Comparison of ENCODE assay signal across 14 cellular contexts in the genomic region with DNA sequence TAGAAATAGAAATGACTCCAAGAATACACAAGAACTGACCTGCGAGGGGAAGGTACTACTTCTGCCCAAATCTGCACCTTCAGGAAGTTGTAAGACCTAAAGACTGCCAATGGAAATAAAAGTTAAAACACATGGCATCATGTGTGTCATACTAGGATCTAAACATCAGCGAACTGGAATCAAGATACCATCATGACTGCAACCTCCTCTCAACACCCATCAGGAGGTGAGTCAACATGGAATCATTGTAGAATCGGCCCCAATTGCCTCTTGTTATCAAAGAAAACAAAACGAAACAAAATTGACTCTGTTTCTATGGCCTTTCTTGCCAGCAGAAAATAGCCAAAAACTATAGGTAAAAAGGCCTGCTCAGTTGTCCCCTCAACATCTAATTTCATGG. TPM values are rescaled to one million over a fixed set of nuclear protein-coding genes. Genes with fewer than 3 reads are reported as not detected.
A peak's percentile ranks its signal among the peaks of the same experiment; 100 is the strongest.
DNase-seq lines count a peak whose midpoint lies in the region; ATAC-seq and TF ChIP-seq lines count a peak whose summit lies in the region.
"Had no signal": no experiment of that assay in that cellular context is flagged by ENCODE, and none has a peak within 500 bp of the region (broad histone marks: within the 10 kb centered on the region; RNA-seq: fewer than 3 reads in every experiment).

No MANE protein-coding gene starts in this region.

- H3K36me3 Mint-ChIP-seq in activated CD4-positive, alpha-beta T cell treated with anti-CD3 and anti-CD28 coated beads for 36 hours (ENCODE audit: low read depth), result peaks cover 4% of the 10 kb centered on the region
- H3K36me3 Mint-ChIP-seq in activated T-helper 17 cell treated with anti-CD3 and anti-CD28 coated beads, Interleukin-2, amount 50 U/mL, for 72 hours (ENCODE audit: low read depth), result no peaks in the 10 kb centered on the region

- intact Hi-C loops in activated CD4-positive, alpha-beta T cell treated with anti-CD3 and anti-CD28 coated beads for 36 hours (cut with DNase I, micrococcal nuclease), result no loop called here
- intact Hi-C loops in left ventricle myocardium inferior (cut with micrococcal nuclease), result no loop called here

- peaks cover 33% of the 10 kb centered on the region for H3K4me1 Mint-ChIP-seq in activated CD4-positive, alpha-beta T cell treated with anti-CD3 and anti-CD28 coated beads for 36 hours
- peaks cover 3% of the 10 kb centered on the region for H3K4me1 Mint-ChIP-seq in activated T-helper 17 cell treated with anti-CD3 and anti-CD28 coated beads, Interleukin-2, amount 50 U/mL, for 72 hours

- peaks cover 4% of the 10 kb centered on the region for H3K9me3 Mint-ChIP-seq in activated CD4-positive, alpha-beta T cell treated with anti-CD3 and anti-CD28 coated beads for 36 hours (ENCODE audit: low read depth)
- H3K9me3 Mint-ChIP-seq in activated T-helper 17 cell treated with anti-CD3 and anti-CD28 coated beads, Interleukin-2, amount 50 U/mL, for 72 hours, result peaks cover 11% of the 10 kb centered on the region

- no peak overlapping the region for H3K4me3 ChIP-seq in left ventricle myocardium inferior
- H3K4me3 ChIP-seq: uterus had no signal

- TF ChIP-seq CTCF in GM10266 (IDR thresholded peaks at IDR 0.05; ENCODE audit: control insufficient read depth, insufficient read depth, low read depth, missing control alignments) (no peak), left ventricle myocardium inferior (IDR thresholded peaks at IDR 0.05; ENCODE audit: borderline replicate concordance) (no peak)

- H3K27ac Mint-ChIP-seq in activated CD4-positive, alpha-beta T cell treated with anti-CD3 and anti-CD28 coated beads for 36 hours, result peak overlapping the region; percentile 69
- H3K27ac Mint-ChIP-seq in activated T-helper 17 cell treated with anti-CD3 and anti-CD28 coated beads, Interleukin-2, amount 50 U/mL, for 72 hours, result no peak overlapping the region
- H3K27ac Mint-ChIP-seq: naive B cell had no signal

- H3K9me3 ChIP-seq in left ventricle myocardium inferior (replicated peaks), result peaks cover 5% of the 10 kb centered on the region
- H3K9me3 ChIP-seq: uterus had no signal

- no peaks in the 10 kb centered on the region for H3K36me3 ChIP-seq in left ventricle myocardium inferior
- H3K36me3 ChIP-seq: uterus had no signal

- H3K27ac ChIP-seq in left ventricle myocardium inferior (replicated peaks), result no peak overlapping the region
- H3K27ac ChIP-seq: uterus had no signal

- H3K27me3 Mint-ChIP-seq in activated CD4-positive, alpha-beta T cell treated with anti-CD3 and anti-CD28 coated beads for 36 hours, result peaks cover 2% of the 10 kb centered on the region
- peaks cover 9% of the 10 kb centered on the region for H3K27me3 Mint-ChIP-seq in activated T-helper 17 cell treated with anti-CD3 and anti-CD28 coated beads, Interleukin-2, amount 50 U/mL, for 72 hours

- POLR2A ChIA-PET in activated CD4-positive, alpha-beta T cell treated with anti-CD3 and anti-CD28 coated beads for 36 hours (lab: Charles Lee), result no interaction called here

- H3K4me3 Mint-ChIP-seq in activated CD4-positive, alpha-beta T cell treated with anti-CD3 and anti-CD28 coated beads for 36 hours, result no peak overlapping the region
- no peak overlapping the region for H3K4me3 Mint-ChIP-seq in activated T-helper 17 cell treated with anti-CD3 and anti-CD28 coated beads, Interleukin-2, amount 50 U/mL, for 72 hours

- CTCF ChIA-PET in activated CD4-positive, alpha-beta T cell treated with anti-CD3 and anti-CD28 coated beads for 36 hours (lab: Charles Lee), result no interaction called here

- DNase-seq in activated CD4-positive, alpha-beta T cell treated with anti-CD3 and anti-CD28 coated beads for 36 hours, result peak; percentile 17
- no peak for DNase-seq in activated CD4-positive, alpha-beta T cell treated with anti-CD3 and anti-CD28 coated beads, Interleukin-2, amount 50 U/mL, for 1 hour
- DNase-seq in HS-27A (ENCODE audit: low read depth) (peak; percentile 39), iris pigment epithelial cell (ENCODE audit: low read depth) (peak; percentile 78), GM10266 (ENCODE audit: extremely low spot score) (no peak), left ventricle myocardium inferior (no peak)
- DNase-seq: ACHN, naive B cell, NCI-H2107, uterus had no signal

- no peaks in the 10 kb centered on the region for H3K27me3 ChIP-seq in left ventricle myocardium inferior (ENCODE audit: low read depth)
- H3K27me3 ChIP-seq: uterus had no signal

- H3K4me1 ChIP-seq in left ventricle myocardium inferior, result peaks cover 42% of the 10 kb centered on the region
- H3K4me1 ChIP-seq: uterus had no signal

- ATAC-seq in activated CD4-positive, alpha-beta T cell treated with anti-CD3 and anti-CD28 coated beads for 36 hours, result peak; percentile 90
- peak; percentile 77 for ATAC-seq in activated T-helper 17 cell treated with anti-CD3 and anti-CD28 coated beads, Interleukin-2, amount 50 U/mL, for 72 hours (replicated peaks)
- ATAC-seq in HG03097 (IDR thresholded peaks at IDR 0.05; ENCODE audit: low FRiP score, unreplicated experiment), result no peak

RNA-seq across cellular contexts. Expression of gene RDH14, which starts 15.1 kb away (rescaled TPM):
- 10 to 100 TPM; 16.1 to 18.3 TPM for total RNA-seq in activated CD4-positive, alpha-beta T cell treated with anti-CD3 and anti-CD28 coated beads for 36 hours
- total RNA-seq in activated T-helper 17 cell treated with anti-CD3 and anti-CD28 coated beads, Interleukin-2, amount 50 U/mL, for 72 hours, result 10 to 100 TPM in 1 of 2 donors, 1 to 10 TPM in 1; 8.1 to 13.9 TPM
- total RNA-seq in left ventricle myocardium inferior, result 42.6 TPM

RNA-seq across cellular contexts. Expression of gene NT5C1B, which starts 44.0 kb away (rescaled TPM):
- total RNA-seq in activated CD4-positive, alpha-beta T cell treated with anti-CD3 and anti-CD28 coated beads for 36 hours, result not detected
- total RNA-seq in activated T-helper 17 cell treated with anti-CD3 and anti-CD28 coated beads, Interleukin-2, amount 50 U/mL, for 72 hours, result not detected
- total RNA-seq in left ventricle myocardium inferior, result not detected
- total RNA-seq: glomerular endothelial cell, kidney epithelial cell, uterus had no signal

Comparison
In these comparisons a context has a peak if more than half of its experiments do, and no peak if none do; other contexts are left out.
1. DNase-seq: peak in activated CD4-positive, alpha-beta T cell treated with anti-CD3 and anti-CD28 coated beads for 36 hours (single experiment), HS-27A (single experiment) and iris pigment epithelial cell (single experiment); none in activated CD4-positive, alpha-beta T cell treated with anti-CD3 and anti-CD28 coated beads, Interleukin-2, amount 50 U/mL, for 1 hour (single experiment), GM10266 (single experiment) and left ventricle myocardium inferior (single experiment).